21 cellular contexts compared by ENCODE assay signal in genomic region chr4:19386786-19387185, GRCh38.
A peak's percentile ranks its signal among the peaks of the same experiment; 100 is the strongest.
DNase-seq lines count a peak whose midpoint lies in the region; ATAC-seq, FAIRE-seq and TF ChIP-seq lines count a peak whose summit lies in the region.
"Had no signal": no experiment of that assay in that cellular context is flagged by ENCODE, and none has a peak within 500 bp of the region (broad histone marks: within the 10 kb centered on the region; RNA-seq: fewer than 3 reads in every experiment).

No MANE protein-coding gene starts in this region.

- TF ChIP-seq CTCF in HFFc6 (IDR thresholded peaks at IDR 0.05): no peak
- no peak for TF ChIP-seq CTCF in mesothelial cell of epicardium (IDR thresholded peaks at IDR 0.05; ENCODE audit: unreplicated experiment)

- peak; percentile 10 for DNase-seq in AG08395 (ENCODE audit: low spot score)
- DNase-seq in HFFc6: peak; percentile 37
- peak; percentile 49 for DNase-seq in astrocyte of the hippocampus (ENCODE audit: low read depth, low spot score)
- DNase-seq in mesothelial cell of epicardium (ENCODE audit: low spot score in 2 of 2, unreplicated experiment in 2 of 2): no peak
- DNase-seq in T1000 (lab: John Stamatoyannopoulos, UW): no peak
- no peak for DNase-seq in GM19239 (ENCODE audit: insufficient read length, low spot score)
- DNase-seq: Calu3; CD4-positive, CD25-positive, alpha-beta regulatory T cell; DMS53; H9; MV-4-11; NCI-H1417; NCI-H2029 treated with DMSO at 0.1 percent for 48 hours; NCI-H2227 treated with DMSO at 0.1 percent for 48 hours; NCI-H524 treated with DMSO at 0.1 percent for 48 hours; Peyer's patch; SHP77 had no signal

- H3K4me3 Mint-ChIP-seq in HFFc6: peak overlapping the region; percentile 63
- no peak overlapping the region for H3K4me3 Mint-ChIP-seq in mesothelial cell of epicardium
- H3K4me3 Mint-ChIP-seq: B cell; CD4-positive, CD25-positive, alpha-beta regulatory T cell; H9 had no signal

- FAIRE-seq in GM19239 (lab: Jason Lieb, UNC): no peak
- FAIRE-seq: K562 had no signal

- ATAC-seq in HG03442 (IDR thresholded peaks at IDR 0.05; ENCODE audit: unreplicated experiment): no peak
- no peak for ATAC-seq in HG02588 (IDR thresholded peaks at IDR 0.05; ENCODE audit: unreplicated experiment)
- ATAC-seq: K562 had no signal

- H3K9me3 Mint-ChIP-seq in HFFc6: no peaks in the 10 kb centered on the region; the same call in 1 of the 2 replicates
- peaks cover 10% of the 10 kb centered on the region for H3K9me3 Mint-ChIP-seq in mesothelial cell of epicardium
- H3K9me3 Mint-ChIP-seq: H9 had no signal

- H3K27ac Mint-ChIP-seq in HFFc6: peak overlapping the region; percentile 6
- peak overlapping the region; percentile 3 for H3K27ac Mint-ChIP-seq in mesothelial cell of epicardium
- H3K27ac Mint-ChIP-seq: B cell; CD4-positive, CD25-positive, alpha-beta regulatory T cell had no signal

- no peaks in the 10 kb centered on the region; the same call in 1 of the 2 replicates for H3K27me3 Mint-ChIP-seq in HFFc6 (ENCODE audit: insufficient read depth)
- no peaks in the 10 kb centered on the region for H3K27me3 Mint-ChIP-seq in mesothelial cell of epicardium (ENCODE audit: low read depth)
- H3K27me3 Mint-ChIP-seq: B cell; CD4-positive, CD25-positive, alpha-beta regulatory T cell had no signal

- H3K4me1 Mint-ChIP-seq in HFFc6 (ENCODE audit: low read depth) (peaks cover 23% of the 10 kb centered on the region), mesothelial cell of epicardium (peaks cover 5% of the 10 kb centered on the region)
- H3K4me1 Mint-ChIP-seq: B cell, H9 had no signal

- peaks cover 18% of the 10 kb centered on the region for H3K36me3 Mint-ChIP-seq in HFFc6 (ENCODE audit: low read depth)
- no peaks in the 10 kb centered on the region for H3K36me3 Mint-ChIP-seq in mesothelial cell of epicardium
- H3K36me3 Mint-ChIP-seq: CD4-positive, CD25-positive, alpha-beta regulatory T cell had no signal

Comparison
In these comparisons a context has a peak if more than half of its experiments do, and no peak if none do; other contexts are left out.
1. DNase-seq: peak in AG08395 (single experiment), HFFc6 (single experiment) and astrocyte of the hippocampus (single experiment); none in mesothelial cell of epicardium (0 of 2), T1000 (single experiment) and GM19239 (single experiment).